In genomic region chr5:180115326-180116076, GRCh38 we compare ENCODE assay signal across 15 cellular contexts.
"Had no signal": no experiment of that assay in that cellular context is flagged by ENCODE, and none has a peak within 500 bp of the region (broad histone marks: within the 10 kb centered on the region; RNA-seq: fewer than 3 reads in every experiment).

No MANE protein-coding gene starts in this region.

- H3K27ac Mint-ChIP-seq: activated CD4-positive, alpha-beta T cell treated with anti-CD3 and anti-CD28 coated beads, Interleukin-2, amount 10 ng/mL, durations not matched to agents 7 days and 5 days; activated naive CD4-positive, alpha-beta T cell treated with anti-CD3 and anti-CD28 coated beads, Interleukin-2, amount 50 U/mL, for 24 hours; progenitor cell of endocrine pancreas; stimulated activated memory B cell treated with anti-CD40 and anti-IgM and Interleukin-4, amounts not matched to agents 10 μg/mL and 1 μg/mL and 100 μg/mL, for 72 hours; T-helper 1 cell treated with Interleukin-12 subunit alpha and Interleukin-12 subunit beta and Interleukin-4 antibody, amounts not matched to agents 30 μg/mL and 1 μg/mL, for 36 hours; WTC11 had no signal

- H3K27me3 ChIP-seq: right lobe of liver, transverse colon had no signal

- H3K9me3 Mint-ChIP-seq: activated CD4-positive, alpha-beta T cell treated with anti-CD3 and anti-CD28 coated beads, Interleukin-2, amount 10 ng/mL, durations not matched to agents 7 days and 5 days; activated naive CD4-positive, alpha-beta T cell treated with anti-CD3 and anti-CD28 coated beads, Interleukin-2, amount 50 U/mL, for 24 hours; naive B cell; stimulated activated memory B cell treated with anti-CD40 and anti-IgM and Interleukin-4, amounts not matched to agents 10 μg/mL and 1 μg/mL and 100 μg/mL, for 72 hours; T-helper 1 cell treated with Interleukin-12 subunit alpha and Interleukin-12 subunit beta and Interleukin-4 antibody, amounts not matched to agents 30 μg/mL and 1 μg/mL, for 36 hours; WTC11 had no signal

- H3K27me3 Mint-ChIP-seq: activated CD4-positive, alpha-beta T cell treated with anti-CD3 and anti-CD28 coated beads, Interleukin-2, amount 10 ng/mL, durations not matched to agents 7 days and 5 days; activated naive CD4-positive, alpha-beta T cell treated with anti-CD3 and anti-CD28 coated beads, Interleukin-2, amount 50 U/mL, for 24 hours; progenitor cell of endocrine pancreas had no signal

- H3K9me3 ChIP-seq: esophagus muscularis mucosa, lower lobe of right lung, right lobe of liver, spleen, transverse colon had no signal

- H3K4me1 ChIP-seq: esophagus muscularis mucosa, lower lobe of right lung, right lobe of liver, transverse colon had no signal

- H3K4me3 ChIP-seq: dorsolateral prefrontal cortex, esophagus muscularis mucosa, lower lobe of right lung, right lobe of liver, spleen, transverse colon had no signal

- ATAC-seq: lower lobe of right lung; right lobe of liver; stimulated activated memory B cell treated with anti-CD40 and anti-IgM and Interleukin-4, amounts not matched to agents 10 μg/mL and 1 μg/mL and 100 μg/mL, for 72 hours had no signal

- H3K4me1 Mint-ChIP-seq: activated CD4-positive, alpha-beta T cell treated with anti-CD3 and anti-CD28 coated beads, Interleukin-2, amount 10 ng/mL, durations not matched to agents 7 days and 5 days; activated naive CD4-positive, alpha-beta T cell treated with anti-CD3 and anti-CD28 coated beads, Interleukin-2, amount 50 U/mL, for 24 hours had no signal

- H3K27ac ChIP-seq: esophagus muscularis mucosa, lower lobe of right lung, right lobe of liver, spleen, transverse colon had no signal

- H3K36me3 ChIP-seq: esophagus muscularis mucosa, lower lobe of right lung, right lobe of liver, spleen, transverse colon had no signal

- DNase-seq: activated CD4-positive, alpha-beta T cell treated with anti-CD3 and anti-CD28 coated beads, Interleukin-2, amount 10 ng/mL, durations not matched to agents 7 days and 5 days; activated T-cell treated with anti-CD3 and anti-CD28 coated beads for 4 hours; lower lobe of right lung; naive B cell; stimulated activated CD4-positive, alpha-beta T cell treated with anti-CD3 and anti-CD28 coated beads, Interleukin-1b, Interleukin-23, amount 100 ng/mL, for 48 hours; transverse colon had no signal

- H3K4me3 Mint-ChIP-seq: activated CD4-positive, alpha-beta T cell treated with anti-CD3 and anti-CD28 coated beads, Interleukin-2, amount 10 ng/mL, durations not matched to agents 7 days and 5 days; activated naive CD4-positive, alpha-beta T cell treated with anti-CD3 and anti-CD28 coated beads, Interleukin-2, amount 50 U/mL, for 24 hours; stimulated activated memory B cell treated with anti-CD40 and anti-IgM and Interleukin-4, amounts not matched to agents 10 μg/mL and 1 μg/mL and 100 μg/mL, for 72 hours; T-helper 1 cell treated with Interleukin-12 subunit alpha and Interleukin-12 subunit beta and Interleukin-4 antibody, amounts not matched to agents 30 μg/mL and 1 μg/mL, for 36 hours; WTC11 had no signal

- H3K36me3 Mint-ChIP-seq: activated naive CD4-positive, alpha-beta T cell treated with anti-CD3 and anti-CD28 coated beads, Interleukin-2, amount 50 U/mL, for 24 hours; naive B cell; WTC11 had no signal
